Comparison of ENCODE assay signal across 11 cellular contexts in the genomic region with DNA sequence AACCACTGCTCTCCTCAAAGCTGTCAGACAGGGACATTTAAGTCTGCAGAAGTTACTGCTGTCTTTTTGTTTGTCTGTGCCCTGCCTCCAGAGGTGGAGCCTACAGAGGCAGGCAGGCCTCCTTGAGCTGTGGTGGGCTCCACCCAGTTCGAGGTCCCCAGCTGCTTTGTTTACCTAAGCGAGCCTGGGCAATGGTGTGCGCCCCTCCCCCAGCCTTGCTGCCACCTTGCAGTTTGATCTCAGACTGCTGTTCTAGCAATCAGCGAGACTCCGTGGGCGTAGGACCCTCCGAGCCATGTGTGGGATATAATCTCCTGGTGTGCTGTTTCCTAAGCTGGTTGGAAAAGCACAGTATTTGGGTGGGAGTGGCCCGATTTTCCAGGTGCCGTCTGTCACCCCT. TPM values are rescaled to one million over a fixed set of nuclear protein-coding genes. Genes with fewer than 3 reads are reported as not detected.
"Had no signal": no experiment of that assay in that cellular context is flagged by ENCODE, and none has a peak within 500 bp of the region (broad histone marks: within the 10 kb centered on the region; RNA-seq: fewer than 3 reads in every experiment).

No MANE protein-coding gene starts in this region.

RNA-seq across cellular contexts. Expression of gene TSHB, which starts 10.1 kb away (rescaled TPM):
- total RNA-seq: OCI-LY7, PC-3, PC-9, Peyer's patch, Right ventricle myocardium inferior, Right ventricle myocardium superior, RPMI7951, SJCRH30, SJSA1, SK-MEL-5 had no signal
- polyA plus RNA-seq: SK-N-SH had no signal
